ENCODE assay signal across 3 cellular contexts in the genomic region with DNA sequence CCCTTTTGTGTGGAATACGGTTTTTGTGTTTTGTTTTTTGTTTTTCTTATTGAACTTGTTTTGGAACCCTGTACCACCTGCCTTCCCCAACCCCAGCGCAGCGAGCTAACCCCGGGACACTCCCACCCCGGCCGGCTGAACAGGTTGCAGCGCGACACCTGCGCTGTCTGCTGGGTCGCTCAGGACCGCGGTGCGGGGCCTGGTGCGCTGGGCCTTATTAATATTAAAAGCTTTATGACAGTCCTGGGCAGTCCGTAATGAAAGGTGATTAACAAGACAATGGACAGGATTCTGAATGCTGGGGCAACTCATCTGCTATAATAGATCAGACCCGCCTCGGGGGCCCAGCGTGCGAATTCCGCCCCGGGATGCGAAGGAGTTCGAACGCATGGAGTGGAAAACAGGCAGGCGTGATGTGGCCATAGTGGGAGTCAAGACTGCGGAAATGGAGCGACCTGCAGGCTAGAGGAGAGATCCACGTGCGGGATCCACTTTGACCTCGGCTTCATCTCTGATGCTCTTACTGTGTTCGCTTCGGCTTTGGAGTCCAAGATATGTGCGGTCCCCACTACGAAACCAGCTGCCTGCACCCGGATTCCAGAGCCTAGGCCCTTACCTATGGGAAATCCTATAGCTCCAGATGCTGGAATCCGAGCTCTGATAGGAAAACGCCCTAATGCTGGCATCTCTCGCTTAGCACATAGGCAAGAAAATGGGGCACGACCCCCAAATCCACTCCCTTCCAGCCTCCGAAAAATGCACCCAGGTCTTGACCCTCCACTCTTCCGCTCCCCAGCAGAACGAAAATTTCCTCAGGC.
TF ChIP-seq lines count a peak whose summit lies in the region.

No MANE protein-coding gene starts in this region.

TF ChIP-seq in A549, 52 proteins besides CTCF, POLR2A, EP300 and RAD21 (continued from another document):
- no peak for TF ChIP-seq KDM5A (IDR thresholded peaks at IDR 0.05)
- TF ChIP-seq CHD4 (IDR thresholded peaks at IDR 0.05; ENCODE audit: borderline replicate concordance): no peak
- no peak for TF ChIP-seq HOXB5 (CRISPR knock-in tag; IDR thresholded peaks at IDR 0.05)
- TF ChIP-seq MAZ (IDR thresholded peaks at IDR 0.05; ENCODE audit: borderline replicate concordance, low read depth, low read length): no peak
- no peak for TF ChIP-seq HDAC2 (IDR thresholded peaks at IDR 0.05)
- no peak for TF ChIP-seq TP53 (CRISPR knock-in tag; IDR thresholded peaks at IDR 0.05)
- no peak for TF ChIP-seq POLR2AphosphoS2 (conservative IDR thresholded peaks at IDR 0.05; ENCODE audit: low read length)
- TF ChIP-seq NFE2L2 (conservative IDR thresholded peaks at IDR 0.05; ENCODE audit: low read length): no peak
- no peak for TF ChIP-seq NR3C1 (IDR thresholded peaks at IDR 0.05)
- TF ChIP-seq FOSL2 (IDR thresholded peaks at IDR 0.05): no peak
- no peak for TF ChIP-seq FOSL2 (CRISPR knock-in tag; IDR thresholded peaks at IDR 0.05)
- TF ChIP-seq ESRRA (IDR thresholded peaks at IDR 0.05; ENCODE audit: borderline replicate concordance, low read length): no peak
- TF ChIP-seq MAFK (IDR thresholded peaks at IDR 0.05; ENCODE audit: partially characterized antibody): no peak
- TF ChIP-seq, protein P1, sequence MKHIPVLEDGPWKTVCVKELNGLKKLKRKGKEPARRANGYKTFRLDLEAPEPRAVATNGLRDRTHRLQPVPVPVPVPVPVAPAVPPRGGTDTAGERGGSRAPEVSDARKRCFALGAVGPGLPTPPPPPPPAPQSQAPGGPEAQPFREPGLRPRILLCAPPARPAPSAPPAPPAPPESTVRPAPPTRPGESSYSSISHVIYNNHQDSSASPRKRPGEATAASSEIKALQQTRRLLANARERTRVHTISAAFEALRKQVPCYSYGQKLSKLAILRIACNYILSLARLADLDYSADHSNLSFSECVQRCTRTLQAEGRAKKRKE (CRISPR knock-in tag; IDR thresholded peaks at IDR 0.05; ENCODE audit: low read depth): no peak
- TF ChIP-seq TFCP2L1 (CRISPR knock-in tag; IDR thresholded peaks at IDR 0.05): no peak
- TF ChIP-seq NPAS2 (CRISPR knock-in tag; IDR thresholded peaks at IDR 0.05; ENCODE audit: borderline replicate concordance): no peak
- no peak for TF ChIP-seq SREBF2 (IDR thresholded peaks at IDR 0.05)

TF ChIP-seq in H1, 55 proteins besides CTCF, POLR2A, EP300 and RAD21 (continued from another document and continues in another):
- TF ChIP-seq SP2 (IDR thresholded peaks at IDR 0.05; ENCODE audit: low read length) (no peak), CBX8 (IDR thresholded peaks at IDR 0.05; ENCODE audit: borderline replicate concordance, low read depth, low read length) (peak; percentile 50; the same call in 1 of the 2 replicates), HDAC2 (IDR thresholded peaks at IDR 0.05; ENCODE audit: borderline replicate concordance in 1 of 2, low read depth in 2 of 2, low read length in 2 of 2) (no peak), CHD1 (IDR thresholded peaks at IDR 0.05; ENCODE audit: low read depth, low read length) (no peak), EZH2 (IDR thresholded peaks at IDR 0.05; ENCODE audit: low read depth, low read length, severe bottlenecking) (peak; percentile 84), SUZ12 (IDR thresholded peaks at IDR 0.05; ENCODE audit: low read length) (peak; percentile 92), POU5F1 (IDR thresholded peaks at IDR 0.05; ENCODE audit: low read depth, low read length) (no peak)
- TF ChIP-seq, protein P2, sequence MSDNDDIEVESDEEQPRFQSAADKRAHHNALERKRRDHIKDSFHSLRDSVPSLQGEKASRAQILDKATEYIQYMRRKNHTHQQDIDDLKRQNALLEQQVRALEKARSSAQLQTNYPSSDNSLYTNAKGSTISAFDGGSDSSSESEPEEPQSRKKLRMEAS (IDR thresholded peaks at IDR 0.05): 0 out of 2 replicates have a peak, but pooled peaks have one; percentile 25
- TF ChIP-seq, protein P3, sequence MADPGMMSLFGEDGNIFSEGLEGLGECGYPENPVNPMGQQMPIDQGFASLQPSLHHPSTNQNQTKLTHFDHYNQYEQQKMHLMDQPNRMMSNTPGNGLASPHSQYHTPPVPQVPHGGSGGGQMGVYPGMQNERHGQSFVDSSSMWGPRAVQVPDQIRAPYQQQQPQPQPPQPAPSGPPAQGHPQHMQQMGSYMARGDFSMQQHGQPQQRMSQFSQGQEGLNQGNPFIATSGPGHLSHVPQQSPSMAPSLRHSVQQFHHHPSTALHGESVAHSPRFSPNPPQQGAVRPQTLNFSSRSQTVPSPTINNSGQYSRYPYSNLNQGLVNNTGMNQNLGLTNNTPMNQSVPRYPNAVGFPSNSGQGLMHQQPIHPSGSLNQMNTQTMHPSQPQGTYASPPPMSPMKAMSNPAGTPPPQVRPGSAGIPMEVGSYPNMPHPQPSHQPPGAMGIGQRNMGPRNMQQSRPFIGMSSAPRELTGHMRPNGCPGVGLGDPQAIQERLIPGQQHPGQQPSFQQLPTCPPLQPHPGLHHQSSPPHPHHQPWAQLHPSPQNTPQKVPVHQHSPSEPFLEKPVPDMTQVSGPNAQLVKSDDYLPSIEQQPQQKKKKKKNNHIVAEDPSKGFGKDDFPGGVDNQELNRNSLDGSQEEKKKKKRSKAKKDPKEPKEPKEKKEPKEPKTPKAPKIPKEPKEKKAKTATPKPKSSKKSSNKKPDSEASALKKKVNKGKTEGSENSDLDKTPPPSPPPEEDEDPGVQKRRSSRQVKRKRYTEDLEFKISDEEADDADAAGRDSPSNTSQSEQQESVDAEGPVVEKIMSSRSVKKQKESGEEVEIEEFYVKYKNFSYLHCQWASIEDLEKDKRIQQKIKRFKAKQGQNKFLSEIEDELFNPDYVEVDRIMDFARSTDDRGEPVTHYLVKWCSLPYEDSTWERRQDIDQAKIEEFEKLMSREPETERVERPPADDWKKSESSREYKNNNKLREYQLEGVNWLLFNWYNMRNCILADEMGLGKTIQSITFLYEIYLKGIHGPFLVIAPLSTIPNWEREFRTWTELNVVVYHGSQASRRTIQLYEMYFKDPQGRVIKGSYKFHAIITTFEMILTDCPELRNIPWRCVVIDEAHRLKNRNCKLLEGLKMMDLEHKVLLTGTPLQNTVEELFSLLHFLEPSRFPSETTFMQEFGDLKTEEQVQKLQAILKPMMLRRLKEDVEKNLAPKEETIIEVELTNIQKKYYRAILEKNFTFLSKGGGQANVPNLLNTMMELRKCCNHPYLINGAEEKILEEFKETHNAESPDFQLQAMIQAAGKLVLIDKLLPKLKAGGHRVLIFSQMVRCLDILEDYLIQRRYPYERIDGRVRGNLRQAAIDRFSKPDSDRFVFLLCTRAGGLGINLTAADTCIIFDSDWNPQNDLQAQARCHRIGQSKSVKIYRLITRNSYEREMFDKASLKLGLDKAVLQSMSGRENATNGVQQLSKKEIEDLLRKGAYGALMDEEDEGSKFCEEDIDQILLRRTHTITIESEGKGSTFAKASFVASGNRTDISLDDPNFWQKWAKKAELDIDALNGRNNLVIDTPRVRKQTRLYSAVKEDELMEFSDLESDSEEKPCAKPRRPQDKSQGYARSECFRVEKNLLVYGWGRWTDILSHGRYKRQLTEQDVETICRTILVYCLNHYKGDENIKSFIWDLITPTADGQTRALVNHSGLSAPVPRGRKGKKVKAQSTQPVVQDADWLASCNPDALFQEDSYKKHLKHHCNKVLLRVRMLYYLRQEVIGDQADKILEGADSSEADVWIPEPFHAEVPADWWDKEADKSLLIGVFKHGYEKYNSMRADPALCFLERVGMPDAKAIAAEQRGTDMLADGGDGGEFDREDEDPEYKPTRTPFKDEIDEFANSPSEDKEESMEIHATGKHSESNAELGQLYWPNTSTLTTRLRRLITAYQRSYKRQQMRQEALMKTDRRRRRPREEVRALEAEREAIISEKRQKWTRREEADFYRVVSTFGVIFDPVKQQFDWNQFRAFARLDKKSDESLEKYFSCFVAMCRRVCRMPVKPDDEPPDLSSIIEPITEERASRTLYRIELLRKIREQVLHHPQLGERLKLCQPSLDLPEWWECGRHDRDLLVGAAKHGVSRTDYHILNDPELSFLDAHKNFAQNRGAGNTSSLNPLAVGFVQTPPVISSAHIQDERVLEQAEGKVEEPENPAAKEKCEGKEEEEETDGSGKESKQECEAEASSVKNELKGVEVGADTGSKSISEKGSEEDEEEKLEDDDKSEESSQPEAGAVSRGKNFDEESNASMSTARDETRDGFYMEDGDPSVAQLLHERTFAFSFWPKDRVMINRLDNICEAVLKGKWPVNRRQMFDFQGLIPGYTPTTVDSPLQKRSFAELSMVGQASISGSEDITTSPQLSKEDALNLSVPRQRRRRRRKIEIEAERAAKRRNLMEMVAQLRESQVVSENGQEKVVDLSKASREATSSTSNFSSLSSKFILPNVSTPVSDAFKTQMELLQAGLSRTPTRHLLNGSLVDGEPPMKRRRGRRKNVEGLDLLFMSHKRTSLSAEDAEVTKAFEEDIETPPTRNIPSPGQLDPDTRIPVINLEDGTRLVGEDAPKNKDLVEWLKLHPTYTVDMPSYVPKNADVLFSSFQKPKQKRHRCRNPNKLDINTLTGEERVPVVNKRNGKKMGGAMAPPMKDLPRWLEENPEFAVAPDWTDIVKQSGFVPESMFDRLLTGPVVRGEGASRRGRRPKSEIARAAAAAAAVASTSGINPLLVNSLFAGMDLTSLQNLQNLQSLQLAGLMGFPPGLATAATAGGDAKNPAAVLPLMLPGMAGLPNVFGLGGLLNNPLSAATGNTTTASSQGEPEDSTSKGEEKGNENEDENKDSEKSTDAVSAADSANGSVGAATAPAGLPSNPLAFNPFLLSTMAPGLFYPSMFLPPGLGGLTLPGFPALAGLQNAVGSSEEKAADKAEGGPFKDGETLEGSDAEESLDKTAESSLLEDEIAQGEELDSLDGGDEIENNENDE (IDR thresholded peaks at IDR 0.05; ENCODE audit: insufficient replicate concordance, low read length): no peak

TF ChIP-seq in neural cell, 6 proteins besides CTCF, POLR2A, EP300 and RAD21:
- TF ChIP-seq, protein P4, sequence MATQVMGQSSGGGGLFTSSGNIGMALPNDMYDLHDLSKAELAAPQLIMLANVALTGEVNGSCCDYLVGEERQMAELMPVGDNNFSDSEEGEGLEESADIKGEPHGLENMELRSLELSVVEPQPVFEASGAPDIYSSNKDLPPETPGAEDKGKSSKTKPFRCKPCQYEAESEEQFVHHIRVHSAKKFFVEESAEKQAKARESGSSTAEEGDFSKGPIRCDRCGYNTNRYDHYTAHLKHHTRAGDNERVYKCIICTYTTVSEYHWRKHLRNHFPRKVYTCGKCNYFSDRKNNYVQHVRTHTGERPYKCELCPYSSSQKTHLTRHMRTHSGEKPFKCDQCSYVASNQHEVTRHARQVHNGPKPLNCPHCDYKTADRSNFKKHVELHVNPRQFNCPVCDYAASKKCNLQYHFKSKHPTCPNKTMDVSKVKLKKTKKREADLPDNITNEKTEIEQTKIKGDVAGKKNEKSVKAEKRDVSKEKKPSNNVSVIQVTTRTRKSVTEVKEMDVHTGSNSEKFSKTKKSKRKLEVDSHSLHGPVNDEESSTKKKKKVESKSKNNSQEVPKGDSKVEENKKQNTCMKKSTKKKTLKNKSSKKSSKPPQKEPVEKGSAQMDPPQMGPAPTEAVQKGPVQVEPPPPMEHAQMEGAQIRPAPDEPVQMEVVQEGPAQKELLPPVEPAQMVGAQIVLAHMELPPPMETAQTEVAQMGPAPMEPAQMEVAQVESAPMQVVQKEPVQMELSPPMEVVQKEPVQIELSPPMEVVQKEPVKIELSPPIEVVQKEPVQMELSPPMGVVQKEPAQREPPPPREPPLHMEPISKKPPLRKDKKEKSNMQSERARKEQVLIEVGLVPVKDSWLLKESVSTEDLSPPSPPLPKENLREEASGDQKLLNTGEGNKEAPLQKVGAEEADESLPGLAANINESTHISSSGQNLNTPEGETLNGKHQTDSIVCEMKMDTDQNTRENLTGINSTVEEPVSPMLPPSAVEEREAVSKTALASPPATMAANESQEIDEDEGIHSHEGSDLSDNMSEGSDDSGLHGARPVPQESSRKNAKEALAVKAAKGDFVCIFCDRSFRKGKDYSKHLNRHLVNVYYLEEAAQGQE (IDR thresholded peaks at IDR 0.05; ENCODE audit: borderline replicate concordance): no peak
- TF ChIP-seq POLR2AphosphoS5 (IDR thresholded peaks at IDR 0.05) (no peak), EZH2 (IDR thresholded peaks at IDR 0.05; ENCODE audit: borderline replicate concordance, insufficient read depth, low read length, poor library complexity, severe bottlenecking) (peak; percentile 83), SMC3 (conservative IDR thresholded peaks at IDR 0.05; ENCODE audit: poor library complexity) (no peak)
